1 cellular context compared by ENCODE assay signal in genomic region chr7:47580175-47580701, GRCh38.
TF ChIP-seq lines count a peak whose summit lies in the region.

No MANE protein-coding gene starts in this region.

TF ChIP-seq in HepG2, 621 proteins besides CTCF, POLR2A, EP300 and RAD21 (continued from another document and continues in another):
- TF ChIP-seq, protein P1, sequence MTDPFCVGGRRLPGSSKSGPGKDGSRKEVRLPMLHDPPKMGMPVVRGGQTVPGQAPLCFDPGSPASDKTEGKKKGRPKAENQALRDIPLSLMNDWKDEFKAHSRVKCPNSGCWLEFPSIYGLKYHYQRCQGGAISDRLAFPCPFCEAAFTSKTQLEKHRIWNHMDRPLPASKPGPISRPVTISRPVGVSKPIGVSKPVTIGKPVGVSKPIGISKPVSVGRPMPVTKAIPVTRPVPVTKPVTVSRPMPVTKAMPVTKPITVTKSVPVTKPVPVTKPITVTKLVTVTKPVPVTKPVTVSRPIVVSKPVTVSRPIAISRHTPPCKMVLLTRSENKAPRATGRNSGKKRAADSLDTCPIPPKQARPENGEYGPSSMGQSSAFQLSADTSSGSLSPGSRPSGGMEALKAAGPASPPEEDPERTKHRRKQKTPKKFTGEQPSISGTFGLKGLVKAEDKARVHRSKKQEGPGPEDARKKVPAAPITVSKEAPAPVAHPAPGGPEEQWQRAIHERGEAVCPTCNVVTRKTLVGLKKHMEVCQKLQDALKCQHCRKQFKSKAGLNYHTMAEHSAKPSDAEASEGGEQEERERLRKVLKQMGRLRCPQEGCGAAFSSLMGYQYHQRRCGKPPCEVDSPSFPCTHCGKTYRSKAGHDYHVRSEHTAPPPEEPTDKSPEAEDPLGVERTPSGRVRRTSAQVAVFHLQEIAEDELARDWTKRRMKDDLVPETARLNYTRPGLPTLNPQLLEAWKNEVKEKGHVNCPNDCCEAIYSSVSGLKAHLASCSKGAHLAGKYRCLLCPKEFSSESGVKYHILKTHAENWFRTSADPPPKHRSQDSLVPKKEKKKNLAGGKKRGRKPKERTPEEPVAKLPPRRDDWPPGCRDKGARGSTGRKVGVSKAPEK (CRISPR knock-in tag; IDR thresholded peaks at IDR 0.05; ENCODE audit: borderline replicate concordance), result no peak
- TF ChIP-seq NR2C2 (CRISPR knock-in tag; IDR thresholded peaks at IDR 0.05; ENCODE audit: borderline replicate concordance) (no peak), ZNF451 (CRISPR knock-in tag; IDR thresholded peaks at IDR 0.05) (no peak), BCL3 (CRISPR knock-in tag; IDR thresholded peaks at IDR 0.05) (no peak), ZNF576 (CRISPR knock-in tag; IDR thresholded peaks at IDR 0.05) (no peak), LRRFIP1 (CRISPR knock-in tag; conservative IDR thresholded peaks at IDR 0.05) (no peak), ZSCAN31 (CRISPR knock-in tag; IDR thresholded peaks at IDR 0.05; ENCODE audit: low read depth) (no peak), ZNF724P (CRISPR knock-in tag; IDR thresholded peaks at IDR 0.05; ENCODE audit: borderline replicate concordance) (no peak), ZNF274 (CRISPR knock-in tag; IDR thresholded peaks at IDR 0.05) (no peak), CREB3 (CRISPR knock-in tag; IDR thresholded peaks at IDR 0.05) (no peak), MXI1 (IDR thresholded peaks at IDR 0.05; ENCODE audit: borderline replicate concordance, low read depth, low read length) (no peak), TBX2 (CRISPR knock-in tag; IDR thresholded peaks at IDR 0.05; ENCODE audit: borderline replicate concordance) (peak; percentile 64), TCF7L2 (IDR thresholded peaks at IDR 0.05; ENCODE audit: low read depth, low read length) (no peak), DBP (CRISPR knock-in tag; IDR thresholded peaks at IDR 0.05; ENCODE audit: not compliant biosample characterization) (no peak), SSRP1 (CRISPR knock-in tag; IDR thresholded peaks at IDR 0.05) (no peak), ZSCAN12 (CRISPR knock-in tag; IDR thresholded peaks at IDR 0.05) (no peak), CC2D1A (CRISPR knock-in tag; IDR thresholded peaks at IDR 0.05) (no peak), NRL (CRISPR knock-in tag; IDR thresholded peaks at IDR 0.05; ENCODE audit: borderline replicate concordance) (no peak), IRX3 (CRISPR knock-in tag; IDR thresholded peaks at IDR 0.05; ENCODE audit: borderline replicate concordance, low read depth) (no peak), CCDC6 (CRISPR knock-in tag; IDR thresholded peaks at IDR 0.05) (no peak), U2AF2 (IDR thresholded peaks at IDR 0.05; ENCODE audit: low read depth, low read length) (no peak), MIER3 (CRISPR knock-in tag; IDR thresholded peaks at IDR 0.05; ENCODE audit: borderline replicate concordance) (peak; percentile 70; the same call in 1 of the 2 replicates), ZNF775 (CRISPR knock-in tag; IDR thresholded peaks at IDR 0.05; ENCODE audit: borderline replicate concordance) (no peak), PRPF4 (IDR thresholded peaks at IDR 0.05; ENCODE audit: low read depth, low read length, poor library complexity, severe bottlenecking) (peak; percentile 29), PAX8 (CRISPR knock-in tag; IDR thresholded peaks at IDR 0.05; ENCODE audit: borderline replicate concordance) (no peak), TRIM24 (CRISPR knock-in tag; IDR thresholded peaks at IDR 0.05) (no peak), GATA4 (IDR thresholded peaks at IDR 0.05; ENCODE audit: borderline replicate concordance, low read depth) (no peak), FOXK2 (IDR thresholded peaks at IDR 0.05) (0 out of 2 replicates have a peak, but pooled peaks have one; percentile 13), HNF1B (CRISPR knock-in tag; IDR thresholded peaks at IDR 0.05) (peak; percentile 23; the same call in 1 of the 2 replicates), GATAD1 (CRISPR knock-in tag; IDR thresholded peaks at IDR 0.05) (peak; percentile 32; the same call in 1 of the 2 replicates), ZNF224 (CRISPR knock-in tag; IDR thresholded peaks at IDR 0.05) (no peak), FIP1L1 (IDR thresholded peaks at IDR 0.05; ENCODE audit: borderline replicate concordance, insufficient read depth, low read depth, low read length) (no peak), ZNF251 (CRISPR knock-in tag; IDR thresholded peaks at IDR 0.05) (no peak), SETDB1 (CRISPR knock-in tag; IDR thresholded peaks at IDR 0.05; ENCODE audit: borderline replicate concordance) (no peak), YEATS2 (CRISPR knock-in tag; IDR thresholded peaks at IDR 0.05; ENCODE audit: borderline replicate concordance) (no peak), GATAD2A (CRISPR knock-in tag; IDR thresholded peaks at IDR 0.05) (peak; percentile 82), NKX3-1 (CRISPR knock-in tag; IDR thresholded peaks at IDR 0.05) (no peak), ZKSCAN1 (IDR thresholded peaks at IDR 0.05; ENCODE audit: low read length) (no peak), RNF2 (conservative IDR thresholded peaks at IDR 0.05; ENCODE audit: low read depth) (no peak), DPF2 (CRISPR knock-in tag; IDR thresholded peaks at IDR 0.05; ENCODE audit: borderline replicate concordance, low read depth) (peak; percentile 52; the same call in 1 of the 2 replicates), SAFB2 (CRISPR knock-in tag; IDR thresholded peaks at IDR 0.05; ENCODE audit: borderline replicate concordance, low read depth) (no peak), HES4 (CRISPR knock-in tag; IDR thresholded peaks at IDR 0.05; ENCODE audit: borderline replicate concordance) (no peak), PCBP2 (optimal IDR thresholded peaks at IDR 0.05; ENCODE audit: low read depth, low read length, poor library complexity, severe bottlenecking) (no peak)
- TF ChIP-seq, protein P2, sequence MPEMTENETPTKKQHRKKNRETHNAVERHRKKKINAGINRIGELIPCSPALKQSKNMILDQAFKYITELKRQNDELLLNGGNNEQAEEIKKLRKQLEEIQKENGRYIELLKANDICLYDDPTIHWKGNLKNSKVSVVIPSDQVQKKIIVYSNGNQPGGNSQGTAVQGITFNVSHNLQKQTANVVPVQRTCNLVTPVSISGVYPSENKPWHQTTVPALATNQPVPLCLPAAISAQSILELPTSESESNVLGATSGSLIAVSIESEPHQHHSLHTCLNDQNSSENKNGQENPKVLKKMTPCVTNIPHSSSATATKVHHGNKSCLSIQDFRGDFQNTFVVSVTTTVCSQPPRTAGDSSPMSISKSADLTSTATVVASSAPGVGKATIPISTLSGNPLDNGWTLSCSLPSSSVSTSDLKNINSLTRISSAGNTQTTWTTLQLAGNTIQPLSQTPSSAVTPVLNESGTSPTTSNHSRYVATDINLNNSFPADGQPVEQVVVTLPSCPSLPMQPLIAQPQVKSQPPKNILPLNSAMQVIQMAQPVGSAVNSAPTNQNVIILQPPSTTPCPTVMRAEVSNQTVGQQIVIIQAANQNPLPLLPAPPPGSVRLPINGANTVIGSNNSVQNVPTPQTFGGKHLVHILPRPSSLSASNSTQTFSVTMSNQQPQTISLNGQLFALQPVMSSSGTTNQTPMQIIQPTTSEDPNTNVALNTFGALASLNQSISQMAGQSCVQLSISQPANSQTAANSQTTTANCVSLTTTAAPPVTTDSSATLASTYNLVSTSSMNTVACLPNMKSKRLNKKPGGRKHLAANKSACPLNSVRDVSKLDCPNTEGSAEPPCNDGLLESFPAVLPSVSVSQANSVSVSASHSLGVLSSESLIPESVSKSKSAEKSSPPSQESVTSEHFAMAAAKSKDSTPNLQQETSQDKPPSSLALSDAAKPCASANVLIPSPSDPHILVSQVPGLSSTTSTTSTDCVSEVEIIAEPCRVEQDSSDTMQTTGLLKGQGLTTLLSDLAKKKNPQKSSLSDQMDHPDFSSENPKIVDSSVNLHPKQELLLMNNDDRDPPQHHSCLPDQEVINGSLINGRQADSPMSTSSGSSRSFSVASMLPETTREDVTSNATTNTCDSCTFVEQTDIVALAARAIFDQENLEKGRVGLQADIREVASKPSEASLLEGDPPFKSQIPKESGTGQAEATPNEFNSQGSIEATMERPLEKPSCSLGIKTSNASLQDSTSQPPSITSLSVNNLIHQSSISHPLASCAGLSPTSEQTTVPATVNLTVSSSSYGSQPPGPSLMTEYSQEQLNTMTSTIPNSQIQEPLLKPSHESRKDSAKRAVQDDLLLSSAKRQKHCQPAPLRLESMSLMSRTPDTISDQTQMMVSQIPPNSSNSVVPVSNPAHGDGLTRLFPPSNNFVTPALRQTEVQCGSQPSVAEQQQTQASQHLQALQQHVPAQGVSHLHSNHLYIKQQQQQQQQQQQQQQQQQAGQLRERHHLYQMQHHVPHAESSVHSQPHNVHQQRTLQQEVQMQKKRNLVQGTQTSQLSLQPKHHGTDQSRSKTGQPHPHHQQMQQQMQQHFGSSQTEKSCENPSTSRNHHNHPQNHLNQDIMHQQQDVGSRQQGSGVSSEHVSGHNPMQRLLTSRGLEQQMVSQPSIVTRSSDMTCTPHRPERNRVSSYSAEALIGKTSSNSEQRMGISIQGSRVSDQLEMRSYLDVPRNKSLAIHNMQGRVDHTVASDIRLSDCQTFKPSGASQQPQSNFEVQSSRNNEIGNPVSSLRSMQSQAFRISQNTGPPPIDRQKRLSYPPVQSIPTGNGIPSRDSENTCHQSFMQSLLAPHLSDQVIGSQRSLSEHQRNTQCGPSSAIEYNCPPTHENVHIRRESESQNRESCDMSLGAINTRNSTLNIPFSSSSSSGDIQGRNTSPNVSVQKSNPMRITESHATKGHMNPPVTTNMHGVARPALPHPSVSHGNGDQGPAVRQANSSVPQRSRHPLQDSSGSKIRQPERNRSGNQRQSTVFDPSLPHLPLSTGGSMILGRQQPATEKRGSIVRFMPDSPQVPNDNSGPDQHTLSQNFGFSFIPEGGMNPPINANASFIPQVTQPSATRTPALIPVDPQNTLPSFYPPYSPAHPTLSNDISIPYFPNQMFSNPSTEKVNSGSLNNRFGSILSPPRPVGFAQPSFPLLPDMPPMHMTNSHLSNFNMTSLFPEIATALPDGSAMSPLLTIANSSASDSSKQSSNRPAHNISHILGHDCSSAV (CRISPR knock-in tag; IDR thresholded peaks at IDR 0.05; ENCODE audit: borderline replicate concordance), result no peak
- TF ChIP-seq, protein P3, sequence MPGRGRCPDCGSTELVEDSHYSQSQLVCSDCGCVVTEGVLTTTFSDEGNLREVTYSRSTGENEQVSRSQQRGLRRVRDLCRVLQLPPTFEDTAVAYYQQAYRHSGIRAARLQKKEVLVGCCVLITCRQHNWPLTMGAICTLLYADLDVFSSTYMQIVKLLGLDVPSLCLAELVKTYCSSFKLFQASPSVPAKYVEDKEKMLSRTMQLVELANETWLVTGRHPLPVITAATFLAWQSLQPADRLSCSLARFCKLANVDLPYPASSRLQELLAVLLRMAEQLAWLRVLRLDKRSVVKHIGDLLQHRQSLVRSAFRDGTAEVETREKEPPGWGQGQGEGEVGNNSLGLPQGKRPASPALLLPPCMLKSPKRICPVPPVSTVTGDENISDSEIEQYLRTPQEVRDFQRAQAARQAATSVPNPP (CRISPR knock-in tag; IDR thresholded peaks at IDR 0.05), result no peak
- TF ChIP-seq, protein P4, sequence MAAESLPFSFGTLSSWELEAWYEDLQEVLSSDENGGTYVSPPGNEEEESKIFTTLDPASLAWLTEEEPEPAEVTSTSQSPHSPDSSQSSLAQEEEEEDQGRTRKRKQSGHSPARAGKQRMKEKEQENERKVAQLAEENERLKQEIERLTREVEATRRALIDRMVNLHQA (CRISPR knock-in tag; IDR thresholded peaks at IDR 0.05), result no peak
